8 cellular contexts compared by ENCODE assay signal in genomic region chr22:50627452-50627913, GRCh38. TPM values are rescaled to one million over a fixed set of nuclear protein-coding genes. Genes with fewer than 3 reads are reported as not detected.
DNase-seq lines count a peak whose midpoint lies in the region; ATAC-seq, FAIRE-seq and TF ChIP-seq lines count a peak whose summit lies in the region.

No MANE protein-coding gene starts in this region.

- H3K4me1 ChIP-seq in rectal smooth muscle tissue (ENCODE audit: control insufficient read depth, insufficient read depth, low read length), result peaks cover 7% of the 10 kb centered on the region

- POLR2A ChIA-PET in activated CD4-positive, alpha-beta memory T cell treated with anti-CD3 and anti-CD28 coated beads, Interleukin-2, amount 10 ng/mL, durations not matched to agents 7 days and 5 days (lab: Charles Lee), result interaction anchor here (0.9 to 3.1 kb wide), 8 partner anchors 45 to 157 kb away, joined by 3 to 13 read pairs (median 6); partner anchors contain the start of genes LMF2, NCAPH2, SCO2 and TYMP

- H3K27me3 ChIP-seq in rectal smooth muscle tissue (ENCODE audit: control insufficient read depth, insufficient read depth, low read length), result no peaks in the 10 kb centered on the region

- H3K36me3 Mint-ChIP-seq in activated CD4-positive, alpha-beta memory T cell treated with anti-CD3 and anti-CD28 coated beads, Interleukin-2, amount 10 ng/mL, durations not matched to agents 7 days and 5 days (ENCODE audit: low read depth), result peaks cover 18% of the 10 kb centered on the region

- H3K27me3 Mint-ChIP-seq in activated CD4-positive, alpha-beta memory T cell treated with anti-CD3 and anti-CD28 coated beads, Interleukin-2, amount 10 ng/mL, durations not matched to agents 7 days and 5 days, result peaks cover 5% of the 10 kb centered on the region

- intact Hi-C loops in Right ventricle myocardium superior (cut with DNase I), result no loop called here

- peaks cover 21% of the 10 kb centered on the region for H3K4me1 Mint-ChIP-seq in activated CD4-positive, alpha-beta memory T cell treated with anti-CD3 and anti-CD28 coated beads, Interleukin-2, amount 10 ng/mL, durations not matched to agents 7 days and 5 days

- no peaks in the 10 kb centered on the region for H3K9me3 Mint-ChIP-seq in activated CD4-positive, alpha-beta memory T cell treated with anti-CD3 and anti-CD28 coated beads, Interleukin-2, amount 10 ng/mL, durations not matched to agents 7 days and 5 days

- H3K36me3 ChIP-seq in rectal smooth muscle tissue (ENCODE audit: control insufficient read depth, insufficient read depth, low read length), result no peaks in the 10 kb centered on the region

- peak overlapping the region; percentile 79 for H3K27ac Mint-ChIP-seq in activated CD4-positive, alpha-beta memory T cell treated with anti-CD3 and anti-CD28 coated beads, Interleukin-2, amount 10 ng/mL, durations not matched to agents 7 days and 5 days

- peak; percentile 18 for ATAC-seq in HG02938 (IDR thresholded peaks at IDR 0.05; ENCODE audit: unreplicated experiment)
- peak; percentile 9 for ATAC-seq in Right ventricle myocardium superior (ENCODE audit: poor library complexity)
- no peak for ATAC-seq in HG03571 (IDR thresholded peaks at IDR 0.05; ENCODE audit: unreplicated experiment)

- H3K27ac ChIP-seq in rectal smooth muscle tissue (ENCODE audit: low read depth, low read length), result peak overlapping the region; percentile 74

- in situ Hi-C loops in ACHN (cut with HindIII; ENCODE audit: low pct_ligation_motif_present, low pct_unique_long_range_greater_than_20kb, low sequenced_read_pairs), result no loop called here

- DNase-seq in GM12891 (ENCODE audit: insufficient read length, low spot score) (no peak), Right ventricle myocardium superior (peak; percentile 60), ACHN (no peak), GOT3 (lab: John Stamatoyannopoulos, UW) (no peak)
- peak; percentile 31 for DNase-seq in activated CD4-positive, alpha-beta memory T cell treated with anti-CD3 and anti-CD28 coated beads, Interleukin-2, amount 10 ng/mL, durations not matched to agents 7 days and 5 days

- H3K4me3 ChIP-seq in rectal smooth muscle tissue (ENCODE audit: low read length), result peak overlapping the region; percentile 88

- CTCF ChIA-PET in activated CD4-positive, alpha-beta memory T cell treated with anti-CD3 and anti-CD28 coated beads, Interleukin-2, amount 10 ng/mL, durations not matched to agents 7 days and 5 days (lab: Charles Lee), result interaction anchor here (1.0 to 1.8 kb wide), 3 partner anchors 65 to 351 kb away, joined by 4 to 7 read pairs (median 5); partner anchors contain the start of genes SCO2 and SYCE3

- peak overlapping the region; percentile 32 for H3K9ac ChIP-seq in rectal smooth muscle tissue (ENCODE audit: low read length)

- no peak for TF ChIP-seq POLR2A in GM12891 (IDR thresholded peaks at IDR 0.05; ENCODE audit: low read depth, low read length)

- H3K4me3 Mint-ChIP-seq in activated CD4-positive, alpha-beta memory T cell treated with anti-CD3 and anti-CD28 coated beads, Interleukin-2, amount 10 ng/mL, durations not matched to agents 7 days and 5 days, result peak overlapping the region; percentile 80

- peak; percentile 76 for FAIRE-seq in GM12891 (lab: Jason Lieb, UNC)

TF ChIP-seq in GM12891, 5 proteins besides CTCF, POLR2A, EP300 and RAD21:
- no peak for TF ChIP-seq POLR2AphosphoS5 (IDR thresholded peaks at IDR 0.05; ENCODE audit: low read depth, low read length)
- no peak for TF ChIP-seq POU2F2 (IDR thresholded peaks at IDR 0.05; ENCODE audit: low read depth, low read length)
- no peak for TF ChIP-seq PAX5 (IDR thresholded peaks at IDR 0.05; ENCODE audit: insufficient read depth, low read length, severe bottlenecking)
- TF ChIP-seq TAF1 (IDR thresholded peaks at IDR 0.05; ENCODE audit: low read depth, low read length), result no peak
- no peak for TF ChIP-seq SPI1 (IDR thresholded peaks at IDR 0.05; ENCODE audit: low read depth, low read length)

RNA-seq across cellular contexts. Expression of gene ARSA, which starts 0.5 kb away (rescaled TPM):
- polyA plus RNA-seq in GM12891 (2012; ENCODE audit: low read depth, missing spikeins), result 11.9 TPM
- total RNA-seq in activated CD4-positive, alpha-beta memory T cell treated with anti-CD3 and anti-CD28 coated beads, Interleukin-2, amount 10 ng/mL, durations not matched to agents 7 days and 5 days, result 10 to 100 TPM; 63.1 to 65.0 TPM
- 19.1 TPM for total RNA-seq in Right ventricle myocardium superior

RNA-seq across cellular contexts. Expression of gene MAPK8IP2, which starts 26.9 kb away (rescaled TPM):
- 0.08 TPM for polyA plus RNA-seq in GM12891 (2012; ENCODE audit: low read depth, missing spikeins)
- under 1 TPM; 0.15 to 0.18 TPM for total RNA-seq in activated CD4-positive, alpha-beta memory T cell treated with anti-CD3 and anti-CD28 coated beads, Interleukin-2, amount 10 ng/mL, durations not matched to agents 7 days and 5 days
- 0.62 TPM for total RNA-seq in Right ventricle myocardium superior

RNA-seq across cellular contexts. Expression of gene CHKB, which starts 44.8 kb away (rescaled TPM):
- 41.3 TPM for polyA plus RNA-seq in GM12891 (2012; ENCODE audit: low read depth, missing spikeins)
- total RNA-seq in activated CD4-positive, alpha-beta memory T cell treated with anti-CD3 and anti-CD28 coated beads, Interleukin-2, amount 10 ng/mL, durations not matched to agents 7 days and 5 days, result 100 to 1,000 TPM; 101 to 111 TPM
- 36.0 TPM for total RNA-seq in Right ventricle myocardium superior

RNA-seq across cellular contexts. Expression of gene SHANK3, which starts 45.1 kb away (rescaled TPM):
- polyA plus RNA-seq in GM12891 (2012; ENCODE audit: low read depth, missing spikeins), result 0.15 TPM
- under 1 TPM in 1 of 2 experiments, not detected in 1; 0.08 TPM for total RNA-seq in activated CD4-positive, alpha-beta memory T cell treated with anti-CD3 and anti-CD28 coated beads, Interleukin-2, amount 10 ng/mL, durations not matched to agents 7 days and 5 days
- total RNA-seq in Right ventricle myocardium superior, result 19.3 TPM

RNA-seq across cellular contexts. Expression of gene CPT1B, which starts 49.3 kb away (rescaled TPM):
- 49.4 TPM for polyA plus RNA-seq in GM12891 (2012; ENCODE audit: low read depth, missing spikeins)
- total RNA-seq in activated CD4-positive, alpha-beta memory T cell treated with anti-CD3 and anti-CD28 coated beads, Interleukin-2, amount 10 ng/mL, durations not matched to agents 7 days and 5 days, result 10 to 100 TPM; 60.8 to 60.9 TPM
- total RNA-seq in Right ventricle myocardium superior, result 402 TPM

Comparison
In these comparisons a context has a peak if more than half of its experiments do, and no peak if none do; other contexts are left out.
1. DNase-seq: peak in activated CD4-positive, alpha-beta memory T cell treated with anti-CD3 and anti-CD28 coated beads, Interleukin-2, amount 10 ng/mL, durations not matched to agents 7 days and 5 days (single experiment) and Right ventricle myocardium superior (single experiment); none in GM12891 (single experiment), ACHN (single experiment) and GOT3 (single experiment).